8 cellular contexts compared by ENCODE assay signal in the genomic region with DNA sequence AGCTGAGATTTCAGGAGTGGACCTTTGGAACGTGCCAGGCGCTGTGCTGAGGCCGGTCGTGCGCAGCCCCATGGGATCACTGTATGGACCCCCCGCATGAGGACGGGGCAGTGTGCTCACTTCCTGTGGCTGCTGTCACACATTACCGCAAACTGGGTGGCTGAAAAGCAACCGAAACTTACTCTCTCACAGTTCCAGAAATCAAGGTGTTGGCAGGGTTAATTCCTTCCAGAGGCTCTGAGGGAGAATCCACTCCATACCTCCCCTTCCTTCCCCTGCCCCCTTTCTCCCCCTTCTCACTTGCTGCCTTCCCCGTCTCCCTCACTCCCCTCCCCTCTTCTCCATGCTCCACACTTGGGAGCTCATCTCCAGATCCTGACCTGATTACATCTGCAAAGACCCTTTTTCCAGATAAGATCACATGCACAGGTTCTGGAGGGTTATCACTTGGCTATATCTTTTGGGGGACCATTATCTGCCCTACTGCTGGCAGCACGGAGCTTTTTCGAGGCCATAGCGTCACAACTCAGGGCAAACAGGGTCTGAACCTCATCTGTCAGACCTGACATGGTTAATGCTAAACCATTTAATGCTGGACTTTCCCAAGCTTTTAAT. TPM values are rescaled to one million over a fixed set of nuclear protein-coding genes. Genes with fewer than 3 reads are reported as not detected.
A peak's percentile ranks its signal among the peaks of the same experiment; 100 is the strongest.
DNase-seq lines count a peak whose midpoint lies in the region; TF ChIP-seq lines count a peak whose summit lies in the region.

No MANE protein-coding gene starts in this region.

- H2AFZ ChIP-seq in OCI-LY7 (ENCODE audit: low read length): no peak overlapping the region

- TF ChIP-seq POLR2A in thyroid gland (IDR thresholded peaks at IDR 0.05): no peak

- H3K36me3 ChIP-seq in OCI-LY7 (ENCODE audit: insufficient read depth, low read length) (peaks cover 33% of the 10 kb centered on the region), right atrium auricular region (peaks cover 12% of the 10 kb centered on the region), thyroid gland (peaks cover 1 to 8% of the 10 kb centered on the region in 2 donors)

- TF ChIP-seq CTCF in OCI-LY7 (conservative IDR thresholded peaks at IDR 0.05; ENCODE audit: low read length): no peak
- TF ChIP-seq CTCF in right atrium auricular region (IDR thresholded peaks at IDR 0.05): no peak
- TF ChIP-seq CTCF in thyroid gland (IDR thresholded peaks at IDR 0.05): no peak

- H3K79me2 ChIP-seq in OCI-LY7 (ENCODE audit: insufficient read depth, low read depth, low read length): peaks cover 83% of the 10 kb centered on the region

- peak; percentile 25 for DNase-seq in activated naive CD4-positive, alpha-beta T cell treated with Interleukin-2 at 50 U/mL for 16 hours
- DNase-seq in activated naive CD4-positive, alpha-beta T cell (lab: John Stamatoyannopoulos, UW): no peak
- peak; percentile 61 for DNase-seq in OCI-LY7 (ENCODE audit: low spot score)
- no peak for DNase-seq in right atrium auricular region (ENCODE audit: low spot score)
- peak in 1 of 2 donors; percentile 12 for DNase-seq in thyroid gland
- no peak for DNase-seq in cerebellar nuclear complex (lab: John Stamatoyannopoulos, UW)
- no peak for DNase-seq in SHP77 (lab: John Stamatoyannopoulos, UW)
- no peak for DNase-seq in epidermal melanocyte (ENCODE audit: insufficient read length, low spot score)

- no peaks in the 10 kb centered on the region for H3K9me2 ChIP-seq in OCI-LY7 (ENCODE audit: insufficient read depth, low read length)

- WGBS in thyroid gland, 2 donors: 62 to 72% methylated on average over 13 of the region's 13 CpGs

- POLR2A ChIA-PET in OCI-LY7 (lab: Charles Lee): interaction anchor here (0.6 to 0.8 kb wide), 3 partner anchors 65 to 376 kb away, joined by 3 read pairs; a partner anchor contains a TSS

- H3K4me1 ChIP-seq in OCI-LY7 (ENCODE audit: insufficient read depth, low read length, poor library complexity, severe bottlenecking) (peaks cover 78% of the 10 kb centered on the region), right atrium auricular region (peaks cover 0 to 92% of the 10 kb centered on the region in 2 donors), thyroid gland (peaks cover 73 to 90% of the 10 kb centered on the region in 2 donors)

- intact Hi-C loops in OCI-LY7 (cut with micrococcal nuclease; ENCODE audit: unreplicated experiment) (no loop called here), thyroid gland (cut with DNase I) (loop anchor here (5.0 kb wide), 1 partner anchor 41 kb away; a partner anchor contains a TSS)

- H3K4me3 ChIP-seq in OCI-LY7 (ENCODE audit: low read depth, low read length, poor library complexity, severe bottlenecking) (peak overlapping the region; percentile 10), right atrium auricular region (no peak overlapping the region), thyroid gland (replicated peaks in 1 of 3) (no peak overlapping the region)

- H3K27me3 ChIP-seq in right atrium auricular region (no peaks in the 10 kb centered on the region), thyroid gland (no peaks in the 10 kb centered on the region)

- peak overlapping the region; percentile 65 for H3K27ac ChIP-seq in OCI-LY7 (ENCODE audit: low read depth, low read length, poor library complexity, severe bottlenecking)
- H3K27ac ChIP-seq in right atrium auricular region: peak overlapping the region; percentile 90 to 96
- peak overlapping the region; percentile 96 to 100 (median 97) for H3K27ac ChIP-seq in thyroid gland

- CTCF ChIA-PET in OCI-LY7 (lab: Charles Lee; ENCODE audit: unreplicated experiment): interaction anchor here (1.1 kb wide), 1 partner anchor 13 kb away, joined by 9 read pairs; no protein-coding TSS in a partner anchor

- BruUV-seq in OCI-LY7 (replicated peaks; lab: Mats Ljungman, UMichigan): no TSS peak

- H4K20me1 ChIP-seq in OCI-LY7 (ENCODE audit: insufficient read depth, low read length): peaks cover 7% of the 10 kb centered on the region; the same call in 1 of the 2 replicates

- H3K9me3 ChIP-seq in OCI-LY7 (ENCODE audit: low read length) (peaks cover 10% of the 10 kb centered on the region), right atrium auricular region (no peaks in the 10 kb centered on the region), thyroid gland (no peaks in the 10 kb centered on the region)

- peak overlapping the region; percentile 70 for H3K4me2 ChIP-seq in OCI-LY7 (ENCODE audit: low read length)

RNA-seq across cellular contexts. Expression of a gene that starts 41.2 kb away (rescaled TPM):
- 62.0 and 64.6 TPM in 2 replicates for total RNA-seq in OCI-LY7 (2014; rRNA removed; shearing (Covaris generic))
- total RNA-seq in OCI-LY7 (2022) (62.6 and 63.2 TPM in 2 replicates), right atrium auricular region (10 to 100 TPM; 52.8 to 54.6 TPM), thyroid gland (100 to 1,000 TPM in 2 of 4 donors, 10 to 100 TPM in 2; 84.0 to 117 (median 97.6) TPM)

Comparison
In these comparisons a context has a peak if more than half of its experiments do, and no peak if none do; other contexts are left out.
1. DNase-seq: peak in activated naive CD4-positive, alpha-beta T cell treated with Interleukin-2 at 50 U/mL for 16 hours (single experiment) and OCI-LY7 (single experiment); none in activated naive CD4-positive, alpha-beta T cell (0 of 4), right atrium auricular region (single experiment), cerebellar nuclear complex (0 of 2), SHP77 (0 of 2) and epidermal melanocyte (single experiment).
2. Peak in every context shown above with its lines, with median percentiles within 50 percentile points of each other: H3K27ac ChIP-seq.